In genomic region chr7:44980393-44981034, GRCh38 we compare ENCODE assay signal across 9 cellular contexts. TPM values are rescaled to one million over a fixed set of nuclear protein-coding genes. Genes with fewer than 3 reads are reported as not detected.
A peak's percentile ranks its signal among the peaks of the same experiment; 100 is the strongest.
DNase-seq lines count a peak whose midpoint lies in the region; ATAC-seq and TF ChIP-seq lines count a peak whose summit lies in the region.
"Had no signal": no experiment of that assay in that cellular context is flagged by ENCODE, and none has a peak within 500 bp of the region (broad histone marks: within the 10 kb centered on the region; RNA-seq: fewer than 3 reads in every experiment).

No MANE protein-coding gene starts in this region.

- H3K27ac ChIP-seq in spleen: peak overlapping the region; percentile 46 to 94 (median 85)

- TF ChIP-seq CTCF in spleen (IDR thresholded peaks at IDR 0.05 in 8 of 11, conservative IDR thresholded peaks at IDR 0.05 in 3 of 11): no peak

- H3K9me3 ChIP-seq in spleen: no peaks in the 10 kb centered on the region
- no peaks in the 10 kb centered on the region for H3K9me3 ChIP-seq in HAP-1

- in situ Hi-C loops in HAP-1 (cut with MboI; ENCODE audit: low sequenced_read_pairs): no loop called here

- H3K36me3 ChIP-seq in spleen: peaks cover 0 to 58% (median 43%) of the 10 kb centered on the region in 6 donors
- peaks cover 49% of the 10 kb centered on the region for H3K36me3 ChIP-seq in HAP-1 (replicated peaks)

- peak; percentile 36 for ATAC-seq in HG03108 (IDR thresholded peaks at IDR 0.05; ENCODE audit: unreplicated experiment)
- ATAC-seq in effector memory CD8-positive, alpha-beta T cell (replicated peaks): peak; percentile 49

- peaks cover 80% of the 10 kb centered on the region for H3K36me3 Mint-ChIP-seq in T-helper 2 cell treated with Interferon-gamma antibody and Interleukin-4, amounts not matched to agents 5 μg/mL and 100 μg/mL, for 36 hours (ENCODE audit: low read depth)
- peaks cover 92% of the 10 kb centered on the region for H3K36me3 Mint-ChIP-seq in effector memory CD8-positive, alpha-beta T cell (ENCODE audit: insufficient read depth)

- H3K4me3 ChIP-seq in spleen (peak overlapping the region in 1 of 8 donors; percentile 82), HAP-1 (no peak overlapping the region)

- H3K9me3 Mint-ChIP-seq in T-helper 2 cell treated with Interferon-gamma antibody and Interleukin-4, amounts not matched to agents 5 μg/mL and 100 μg/mL, for 36 hours: no peaks in the 10 kb centered on the region
- no peaks in the 10 kb centered on the region for H3K9me3 Mint-ChIP-seq in effector memory CD8-positive, alpha-beta T cell

- peak overlapping the region; percentile 99 for H3K27ac Mint-ChIP-seq in T-helper 2 cell treated with Interferon-gamma antibody and Interleukin-4, amounts not matched to agents 5 μg/mL and 100 μg/mL, for 36 hours
- peak overlapping the region; percentile 98 for H3K27ac Mint-ChIP-seq in effector memory CD8-positive, alpha-beta T cell

- H3K4me1 Mint-ChIP-seq in T-helper 2 cell treated with Interferon-gamma antibody and Interleukin-4, amounts not matched to agents 5 μg/mL and 100 μg/mL, for 36 hours (ENCODE audit: low read depth): peaks cover 59% of the 10 kb centered on the region
- peaks cover 58 to 75% of the 10 kb centered on the region in 2 donors for H3K4me1 Mint-ChIP-seq in effector memory CD8-positive, alpha-beta T cell (ENCODE audit: low read depth in 2 of 2)

- intact Hi-C loops in spleen (cut with DNase I; ENCODE audit: low total_unique reads): no loop called here

- DNase-seq in activated gamma-delta T cell treated with anti-CD3 and anti-CD28 coated beads, Interleukin-2, amount 50 U/mL, for 16 hours (ENCODE audit: low read depth): peak; percentile 56
- DNase-seq in activated gamma-delta T cell treated with Interleukin-2 at 50 U/mL for 16 hours (no peak), spleen (peak; percentile 73), RKO (ENCODE audit: low spot score) (no peak), HAP-1 (ENCODE audit: low spot score in 2 of 2) (no peak)
- DNase-seq in T-helper 2 cell treated with Interferon-gamma antibody and Interleukin-4, amounts not matched to agents 5 μg/mL and 100 μg/mL, for 36 hours (ENCODE audit: low spot score): peak; percentile 89
- DNase-seq in effector memory CD8-positive, alpha-beta T cell: peak; percentile 69 to 73 (median 71)

- WGBS in spleen, 5 donors: 23 to 32% (median 26%) methylated on average over 8 of the region's 8 CpGs

- peak overlapping the region; percentile 99 for H3K4me3 Mint-ChIP-seq in T-helper 2 cell treated with Interferon-gamma antibody and Interleukin-4, amounts not matched to agents 5 μg/mL and 100 μg/mL, for 36 hours
- peak overlapping the region; percentile 99 for H3K4me3 Mint-ChIP-seq in effector memory CD8-positive, alpha-beta T cell

- no peaks in the 10 kb centered on the region for H3K27me3 Mint-ChIP-seq in T-helper 2 cell treated with Interferon-gamma antibody and Interleukin-4, amounts not matched to agents 5 μg/mL and 100 μg/mL, for 36 hours (ENCODE audit: low read depth)
- no peaks in the 10 kb centered on the region for H3K27me3 Mint-ChIP-seq in effector memory CD8-positive, alpha-beta T cell

- no peak for TF ChIP-seq POLR2A in spleen (IDR thresholded peaks at IDR 0.05)

- H3K27me3 ChIP-seq in spleen (replicated peaks in 1 of 7) (no peaks in the 10 kb centered on the region), HAP-1 (ENCODE audit: low read depth) (no peaks in the 10 kb centered on the region)
- H3K27me3 ChIP-seq: dorsolateral prefrontal cortex had no signal

- H3K4me1 ChIP-seq in spleen: peaks cover 50 to 98% (median 87%) of the 10 kb centered on the region in 6 donors
- H3K4me1 ChIP-seq in HAP-1: peaks cover 9% of the 10 kb centered on the region; the same call in 1 of the 2 replicates

RNA-seq across cellular contexts. Expression of gene MYO1G, which starts 1.7 kb away (rescaled TPM):
- 10 to 100 TPM; 36.4 to 68.6 (median 62.1) TPM for total RNA-seq in spleen
- 10 to 100 TPM; 27.9 to 61.1 (median 45.6) TPM for polyA plus RNA-seq in spleen

RNA-seq across cellular contexts. Expression of gene CCM2, which starts 19.5 kb away (rescaled TPM):
- 10 to 100 TPM; 67.8 to 94.2 (median 80.9) TPM for total RNA-seq in spleen
- 100 to 1,000 TPM in 2 of 3 donors, 10 to 100 TPM in 1; 80.8 to 108 (median 107) TPM for polyA plus RNA-seq in spleen

Comparison
In these comparisons a context has a peak if more than half of its experiments do, and no peak if none do; other contexts are left out.
1. DNase-seq: peak in activated gamma-delta T cell treated with anti-CD3 and anti-CD28 coated beads, Interleukin-2, amount 50 U/mL, for 16 hours (single experiment), T-helper 2 cell treated with Interferon-gamma antibody and Interleukin-4, amounts not matched to agents 5 μg/mL and 100 μg/mL, for 36 hours (single experiment), effector memory CD8-positive, alpha-beta T cell (3 of 3) and spleen (single experiment); none in activated gamma-delta T cell treated with Interleukin-2 at 50 U/mL for 16 hours (single experiment), RKO (single experiment) and HAP-1 (0 of 2).